23 cellular contexts compared by ENCODE assay signal in genomic region chr7:34298492-34298891, GRCh38.
DNase-seq lines count a peak whose midpoint lies in the region; ATAC-seq, FAIRE-seq and TF ChIP-seq lines count a peak whose summit lies in the region.
"Had no signal": no experiment of that assay in that cellular context is flagged by ENCODE, and none has a peak within 500 bp of the region (broad histone marks: within the 10 kb centered on the region; RNA-seq: fewer than 3 reads in every experiment).

No MANE protein-coding gene starts in this region.

- CTCF ChIA-PET in activated CD4-positive, alpha-beta T cell treated with anti-CD3 and anti-CD28 coated beads for 36 hours (lab: Charles Lee): interaction anchor here (0.6 kb wide), 1 partner anchor 35 kb away, joined by 3 read pairs; no protein-coding TSS in a partner anchor

- no peak for TF ChIP-seq POLR2A in GM12892 (IDR thresholded peaks at IDR 0.05; ENCODE audit: low read depth, low read length)

- POLR2A ChIA-PET in activated CD4-positive, alpha-beta T cell treated with anti-CD3 and anti-CD28 coated beads for 36 hours (lab: Charles Lee): no interaction called here

- H3K36me3 ChIP-seq in fibroblast of lung (ENCODE audit: control insufficient read depth, insufficient read depth, low read length): no peaks in the 10 kb centered on the region

- no peak overlapping the region for H3K4me3 ChIP-seq in astrocyte of the spinal cord (ENCODE audit: low read depth, low read length)
- H3K4me3 ChIP-seq in fibroblast of lung (replicated peaks in 1 of 4; ENCODE audit: control extremely low read depth in 1 of 4, insufficient read depth in 1 of 4, low read depth in 3 of 4, low read length in 4 of 4): no peak overlapping the region
- H3K4me3 ChIP-seq: K562 had no signal

- H3K27me3 Mint-ChIP-seq in activated CD4-positive, alpha-beta T cell treated with anti-CD3 and anti-CD28 coated beads, Interleukin-2, amount 10 ng/mL, durations not matched to agents 24 days and 14 days: no peaks in the 10 kb centered on the region
- no peaks in the 10 kb centered on the region for H3K27me3 Mint-ChIP-seq in activated CD4-positive, alpha-beta T cell treated with anti-CD3 and anti-CD28 coated beads for 36 hours

- no peaks in the 10 kb centered on the region for H4K20me1 ChIP-seq in fibroblast of lung (ENCODE audit: control insufficient read depth, extremely low read depth, insufficient read depth, low read length)

- H3K36me3 Mint-ChIP-seq in activated CD4-positive, alpha-beta T cell treated with anti-CD3 and anti-CD28 coated beads, Interleukin-2, amount 10 ng/mL, durations not matched to agents 24 days and 14 days (ENCODE audit: low read depth): no peaks in the 10 kb centered on the region
- no peaks in the 10 kb centered on the region for H3K36me3 Mint-ChIP-seq in activated CD4-positive, alpha-beta T cell treated with anti-CD3 and anti-CD28 coated beads for 36 hours (ENCODE audit: low read depth)

- H3K4me1 Mint-ChIP-seq in activated CD4-positive, alpha-beta T cell treated with anti-CD3 and anti-CD28 coated beads, Interleukin-2, amount 10 ng/mL, durations not matched to agents 24 days and 14 days: no peaks in the 10 kb centered on the region
- no peaks in the 10 kb centered on the region for H3K4me1 Mint-ChIP-seq in activated CD4-positive, alpha-beta T cell treated with anti-CD3 and anti-CD28 coated beads for 36 hours

- DNase-seq in activated CD4-positive, alpha-beta T cell treated with anti-CD3 and anti-CD28 coated beads, Interleukin-2, amount 10 ng/mL, durations not matched to agents 24 days and 14 days: peak; percentile 11
- DNase-seq in activated CD4-positive, alpha-beta T cell treated with anti-CD3 and anti-CD28 coated beads for 36 hours: no peak
- peak; percentile 24 for DNase-seq in astrocyte of the spinal cord (ENCODE audit: low read depth, low spot score)
- peak; percentile 22 to 78 for DNase-seq in fibroblast of lung (ENCODE audit: low read depth in 2 of 2)
- DNase-seq in NCI-H226: no peak
- DNase-seq in DMS153 (lab: John Stamatoyannopoulos, UW): no peak
- no peak for DNase-seq in activated CD8-positive, alpha-beta memory T cell treated with anti-CD3 and anti-CD28 coated beads for 24 hours
- DNase-seq in GM12892 (ENCODE audit: insufficient read length): no peak
- DNase-seq: 8988T, Calu3, DND-41, H9, Kasumi-1, NCI-H1105, NCI-H1436 treated with DMSO at 0.1 percent for 48 hours, NCI-H1930, NCI-H2107, NCI-H526 treated with DMSO at 0.1 percent for 48 hours, SHP77 had no signal

- H3K9ac ChIP-seq in fibroblast of lung (ENCODE audit: insufficient read depth, low read length): no peak overlapping the region

- H3K9me3 ChIP-seq in fibroblast of lung (ENCODE audit: control insufficient read depth, insufficient read depth, low read depth, low read length): no peaks in the 10 kb centered on the region

- TF ChIP-seq CTCF in astrocyte of the spinal cord (IDR thresholded peaks at IDR 0.05; ENCODE audit: low read depth, low read length) (no peak), fibroblast of lung (conservative IDR thresholded peaks at IDR 0.05 in 1 of 2, IDR thresholded peaks at IDR 0.05 in 1 of 2; ENCODE audit: low read depth in 1 of 2, low read length in 2 of 2) (no peak)

- H3K4me3 Mint-ChIP-seq in activated CD4-positive, alpha-beta T cell treated with anti-CD3 and anti-CD28 coated beads, Interleukin-2, amount 10 ng/mL, durations not matched to agents 24 days and 14 days: no peak overlapping the region
- no peak overlapping the region for H3K4me3 Mint-ChIP-seq in activated CD4-positive, alpha-beta T cell treated with anti-CD3 and anti-CD28 coated beads for 36 hours
- H3K4me3 Mint-ChIP-seq: H9 had no signal

- H3K4me1 ChIP-seq in fibroblast of lung (ENCODE audit: control insufficient read depth, extremely low read depth, insufficient read depth, low read length): no peaks in the 10 kb centered on the region

- ATAC-seq in activated CD4-positive, alpha-beta T cell treated with anti-CD3 and anti-CD28 coated beads for 36 hours: no peak
- ATAC-seq: K562 had no signal

- no peak overlapping the region for H3K27ac ChIP-seq in fibroblast of lung (ENCODE audit: insufficient read depth, low read length)
- H3K27ac ChIP-seq: RWPE1 had no signal

- no peak overlapping the region for H3K27ac Mint-ChIP-seq in activated CD4-positive, alpha-beta T cell treated with anti-CD3 and anti-CD28 coated beads, Interleukin-2, amount 10 ng/mL, durations not matched to agents 24 days and 14 days
- no peak overlapping the region for H3K27ac Mint-ChIP-seq in activated CD4-positive, alpha-beta T cell treated with anti-CD3 and anti-CD28 coated beads for 36 hours

- no peaks in the 10 kb centered on the region for H3K27me3 ChIP-seq in fibroblast of lung (ENCODE audit: control insufficient read depth, insufficient read depth, low read length)

- intact Hi-C loops in activated CD4-positive, alpha-beta T cell treated with anti-CD3 and anti-CD28 coated beads, Interleukin-2, amount 10 ng/mL, durations not matched to agents 24 days and 14 days (cut with micrococcal nuclease): no loop called here
- intact Hi-C loops in activated CD4-positive, alpha-beta T cell treated with anti-CD3 and anti-CD28 coated beads for 36 hours (cut with DNase I, micrococcal nuclease): no loop called here

- no peaks in the 10 kb centered on the region for H3K9me3 Mint-ChIP-seq in activated CD4-positive, alpha-beta T cell treated with anti-CD3 and anti-CD28 coated beads, Interleukin-2, amount 10 ng/mL, durations not matched to agents 24 days and 14 days
- no peaks in the 10 kb centered on the region for H3K9me3 Mint-ChIP-seq in activated CD4-positive, alpha-beta T cell treated with anti-CD3 and anti-CD28 coated beads for 36 hours (ENCODE audit: low read depth)
- H3K9me3 Mint-ChIP-seq: H9 had no signal

- H3K4me2 ChIP-seq in fibroblast of lung (ENCODE audit: extremely low read depth, insufficient read depth, low read length): no peak overlapping the region

- in situ Hi-C loops in astrocyte of the spinal cord (cut with HindIII; ENCODE audit: low sequenced_read_pairs): no loop called here

- no peaks in the 10 kb centered on the region for H3K79me2 ChIP-seq in fibroblast of lung (ENCODE audit: control insufficient read depth, insufficient read depth, low read length)

- no peak for FAIRE-seq in GM12892 (lab: Jason Lieb, UNC)
- FAIRE-seq: GM18507, HTR-8/SVneo, K562 had no signal

- no peak overlapping the region for H2AFZ ChIP-seq in fibroblast of lung (ENCODE audit: low read length)

Comparison
In these comparisons a context has a peak if more than half of its experiments do, and no peak if none do; other contexts are left out.
1. DNase-seq: peak in activated CD4-positive, alpha-beta T cell treated with anti-CD3 and anti-CD28 coated beads, Interleukin-2, amount 10 ng/mL, durations not matched to agents 24 days and 14 days (single experiment), astrocyte of the spinal cord (single experiment) and fibroblast of lung (2 of 2); none in activated CD4-positive, alpha-beta T cell treated with anti-CD3 and anti-CD28 coated beads for 36 hours (single experiment), NCI-H226 (single experiment), DMS153 (single experiment), activated CD8-positive, alpha-beta memory T cell treated with anti-CD3 and anti-CD28 coated beads for 24 hours (single experiment) and GM12892 (single experiment).